ENCODE assay signal across 29 cellular contexts in the genomic region with DNA sequence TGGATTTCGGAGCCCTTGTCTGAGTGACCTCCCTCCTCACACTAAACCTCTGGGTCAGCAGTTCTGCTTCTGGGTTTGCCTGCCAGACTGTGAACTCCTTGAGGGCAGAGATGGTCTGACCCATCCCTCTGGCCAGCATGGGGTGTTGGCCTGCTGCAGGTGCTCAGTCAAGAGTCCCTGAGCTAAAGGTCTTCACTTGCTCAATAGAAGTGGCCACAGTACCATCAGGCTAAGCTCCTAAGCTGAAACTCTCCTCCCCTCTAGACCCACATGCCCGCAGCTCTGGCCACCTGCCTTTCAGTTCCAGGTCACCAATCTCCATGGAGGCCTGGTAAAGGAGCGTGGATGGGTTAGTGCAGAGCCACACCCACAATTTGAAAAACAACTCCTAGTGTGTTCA.
"Had no signal": no experiment of that assay in that cellular context is flagged by ENCODE, and none has a peak within 500 bp of the region (broad histone marks: within the 10 kb centered on the region; RNA-seq: fewer than 3 reads in every experiment).

No MANE protein-coding gene starts in this region.

- H3K4me1 Mint-ChIP-seq: naive thymus-derived CD4-positive, alpha-beta T cell; natural killer cell; stimulated activated memory B cell treated with anti-CD40 and anti-IgM and Interleukin-4, amounts not matched to agents 10 μg/mL and 1 μg/mL and 100 μg/mL, for 72 hours; stimulated activated naive CD8-positive, alpha-beta T cell treated with anti-CD3 and anti-CD28 coated beads, Interleukin-15, amount 100 ng/mL, for 72 hours had no signal

- H3K9me3 ChIP-seq: ovary, psoas muscle, right lobe of liver, sigmoid colon, suprapubic skin, testis, tibial artery, transverse colon, upper lobe of left lung, vagina had no signal

- H2AFZ ChIP-seq: parathyroid adenoma had no signal

- H3K27ac ChIP-seq: ovary, parathyroid adenoma, psoas muscle, right lobe of liver, sigmoid colon, suprapubic skin, testis, tibial artery, transverse colon, upper lobe of left lung, vagina had no signal

- ATAC-seq: naive thymus-derived CD4-positive, alpha-beta T cell; natural killer cell; psoas muscle; right cardiac atrium; right lobe of liver; stimulated activated memory B cell treated with anti-CD40 and anti-IgM and Interleukin-4, amounts not matched to agents 10 μg/mL and 1 μg/mL and 100 μg/mL, for 72 hours; stimulated activated naive CD8-positive, alpha-beta T cell treated with anti-CD3 and anti-CD28 coated beads, Interleukin-15, amount 100 ng/mL, for 72 hours; stimulated activated naive CD8-positive, alpha-beta T cell treated with anti-CD3 and anti-CD28 coated beads, Interleukin-15, Interleukin-2, amounts not matched to agents 100 U/mL and 50 U/mL, for 24 hours had no signal

- H3K27ac Mint-ChIP-seq: naive thymus-derived CD4-positive, alpha-beta T cell; natural killer cell; nephron; progenitor cell of endocrine pancreas; stimulated activated memory B cell treated with anti-CD40 and anti-IgM and Interleukin-4, amounts not matched to agents 10 μg/mL and 1 μg/mL and 100 μg/mL, for 72 hours had no signal

- H3K27me3 ChIP-seq: ovary, right lobe of liver, sigmoid colon, suprapubic skin, testis, tibial artery, transverse colon, upper lobe of left lung, vagina had no signal

- H3K36me3 Mint-ChIP-seq: naive thymus-derived CD4-positive, alpha-beta T cell; natural killer cell; stimulated activated memory B cell treated with anti-CD40 and anti-IgM and Interleukin-4, amounts not matched to agents 10 μg/mL and 1 μg/mL and 100 μg/mL, for 72 hours had no signal

- H3K4me1 ChIP-seq: psoas muscle, right lobe of liver, suprapubic skin, testis, tibial artery, transverse colon, upper lobe of left lung, vagina had no signal

- H3K4me3 ChIP-seq: ovary, psoas muscle, right lobe of liver, sigmoid colon, suprapubic skin, testis, tibial artery, transverse colon, upper lobe of left lung, vagina had no signal

- H3K4me3 Mint-ChIP-seq: naive thymus-derived CD4-positive, alpha-beta T cell; natural killer cell; nephron; stimulated activated memory B cell treated with anti-CD40 and anti-IgM and Interleukin-4, amounts not matched to agents 10 μg/mL and 1 μg/mL and 100 μg/mL, for 72 hours; stimulated activated naive CD8-positive, alpha-beta T cell treated with anti-CD3 and anti-CD28 coated beads, Interleukin-15, amount 100 ng/mL, for 72 hours had no signal

- H3K79me2 ChIP-seq: parathyroid adenoma had no signal

- DNase-seq: naive thymus-derived CD4-positive, alpha-beta T cell; natural killer cell; occipital lobe; ovary; posterior cingulate gyrus; psoas muscle; right cardiac atrium; right lobe of liver; sigmoid colon; small intestine; stimulated activated CD4-positive, alpha-beta T cell treated with anti-CD3 and anti-CD28 coated beads, Interleukin-15, amount 100 ng/mL, for 24 hours; stimulated activated CD4-positive, alpha-beta T cell treated with anti-CD3 and anti-CD28 coated beads, Interleukin-2, amount 100 ng/mL, for 24 hours; stimulated activated CD4-positive, alpha-beta T cell treated with anti-CD3 and anti-CD28 coated beads, Interleukin-2, amount 100 ng/mL, for 48 hours; stimulated activated CD4-positive, alpha-beta T cell treated with anti-CD3 and anti-CD28 coated beads, Interleukin-4, amount 100 ng/mL, for 4 hours; stimulated activated CD8-positive, alpha-beta memory T cell treated with anti-CD3 and anti-CD28 coated beads, Interleukin-4, amount 100 ng/mL, for 48 hours; stimulated activated naive CD4-positive, alpha-beta T cell; stimulated activated naive CD8-positive, alpha-beta T cell treated with anti-CD3 and anti-CD28 coated beads, Interleukin-15, amount 100 ng/mL, for 72 hours; stimulated activated naive CD8-positive, alpha-beta T cell treated with anti-CD3 and anti-CD28 coated beads, Interleukin-15, Interleukin-2, amounts not matched to agents 100 U/mL and 50 U/mL, for 24 hours; substantia nigra; testis; tibial artery; transverse colon; upper lobe of left lung had no signal

- H3K9ac ChIP-seq: parathyroid adenoma had no signal

- H3K9me3 Mint-ChIP-seq: nephron; stimulated activated memory B cell treated with anti-CD40 and anti-IgM and Interleukin-4, amounts not matched to agents 10 μg/mL and 1 μg/mL and 100 μg/mL, for 72 hours; stimulated activated naive CD8-positive, alpha-beta T cell treated with anti-CD3 and anti-CD28 coated beads, Interleukin-15, amount 100 ng/mL, for 72 hours had no signal

- H3K36me3 ChIP-seq: ovary, right lobe of liver, sigmoid colon, suprapubic skin, tibial artery, transverse colon, upper lobe of left lung, vagina had no signal
